Comparison of ENCODE assay signal across 8 cellular contexts in the genomic region with DNA sequence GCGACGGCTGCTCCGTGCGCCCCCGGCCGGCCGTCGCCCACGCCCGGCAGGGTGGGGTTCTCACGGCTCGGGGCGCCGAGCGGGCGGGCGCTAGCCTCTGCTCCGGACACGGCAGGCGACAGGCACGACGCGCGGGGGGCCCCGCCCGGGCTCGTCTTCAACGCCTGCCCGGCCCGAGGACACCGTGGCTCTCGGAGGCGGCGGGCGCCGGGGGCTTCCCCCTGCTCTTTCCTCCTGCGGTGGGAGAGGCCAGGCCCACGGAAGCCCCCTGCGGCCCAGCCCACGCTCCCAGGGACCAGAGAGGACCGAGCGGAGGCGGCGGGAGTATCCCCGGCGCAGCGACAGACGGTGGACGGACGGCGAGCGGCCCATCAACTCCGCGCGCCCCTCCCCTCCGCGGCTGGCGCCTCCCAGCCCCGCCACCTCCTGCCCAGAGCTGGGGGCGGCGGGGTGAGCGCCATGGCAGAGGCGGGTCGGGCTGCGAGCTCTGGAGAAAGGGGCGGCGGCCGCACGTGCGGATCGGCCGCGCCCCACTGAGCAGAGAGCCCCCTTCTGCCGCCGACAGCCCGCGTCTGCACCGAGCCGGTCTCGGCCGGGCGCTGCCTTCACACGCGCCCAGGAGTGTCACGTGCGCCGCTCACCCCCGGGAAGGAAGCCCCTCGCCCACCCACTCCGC. TPM values are rescaled to one million over a fixed set of nuclear protein-coding genes. Genes with fewer than 3 reads are reported as not detected.
A peak's percentile ranks its signal among the peaks of the same experiment; 100 is the strongest.
DNase-seq lines count a peak whose midpoint lies in the region; ATAC-seq lines count a peak whose summit lies in the region.

SHE (minus strand) TSS at position 347 of the 676 bp plus-strand sequence. CDS start 386 bp downstream, outside the sequence.
TDRD10 (plus strand) TSS at position 154 of the 676 bp plus-strand sequence. CDS start 4,685 bp downstream, outside the sequence.

- H3K4me3 Mint-ChIP-seq in activated naive CD8-positive, alpha-beta T cell treated with anti-CD3 and anti-CD28 coated beads for 36 hours = peak within 1 kb of the TSS; percentile 51
- H3K4me3 Mint-ChIP-seq in activated T-helper 1 cell treated with anti-CD3 and anti-CD28 coated beads, Interleukin-12 subunit alpha, Interleukin-12 subunit beta, Interleukin-2, Interleukin-4 antibody, amounts not matched to agents 30 ng/mL and 10 ng/mL and 1 ng/mL, durations not matched to agents 14 hours and 24 hours and 36 hours = no peak within 1 kb of the TSS

- peak; percentile 89 for DNase-seq in H7
- peak; percentile 24 for DNase-seq in activated naive CD8-positive, alpha-beta T cell treated with anti-CD3 and anti-CD28 coated beads for 36 hours
- no peak for DNase-seq in GM19240 (ENCODE audit: insufficient read length, low spot score)
- no peak for DNase-seq in occipital lobe (lab: John Stamatoyannopoulos, UW)
- no peak for DNase-seq in activated T-helper 1 cell treated with anti-CD3 and anti-CD28 coated beads, Interleukin-12 subunit alpha, Interleukin-12 subunit beta, Interleukin-2, Interleukin-4 antibody, amounts not matched to agents 30 ng/mL and 10 ng/mL and 1 ng/mL, durations not matched to agents 14 hours and 24 hours and 36 hours (ENCODE audit: low spot score)

- H3K4me1 ChIP-seq in iPS-20b (ENCODE audit: insufficient read depth, low read length) = no peaks in the 10 kb centered on the region

- no peak within 1 kb of the TSS for H3K27ac Mint-ChIP-seq in activated naive CD8-positive, alpha-beta T cell treated with anti-CD3 and anti-CD28 coated beads for 36 hours
- no peak within 1 kb of the TSS for H3K27ac Mint-ChIP-seq in activated T-helper 1 cell treated with anti-CD3 and anti-CD28 coated beads, Interleukin-12 subunit alpha, Interleukin-12 subunit beta, Interleukin-2, Interleukin-4 antibody, amounts not matched to agents 30 ng/mL and 10 ng/mL and 1 ng/mL, durations not matched to agents 14 hours and 24 hours and 36 hours

- ATAC-seq in HG03442 (IDR thresholded peaks at IDR 0.05; ENCODE audit: unreplicated experiment) = no peak

- H3K4me1 Mint-ChIP-seq in activated naive CD8-positive, alpha-beta T cell treated with anti-CD3 and anti-CD28 coated beads for 36 hours = peaks cover 6% of the 10 kb centered on the region
- H3K4me1 Mint-ChIP-seq in activated T-helper 1 cell treated with anti-CD3 and anti-CD28 coated beads, Interleukin-12 subunit alpha, Interleukin-12 subunit beta, Interleukin-2, Interleukin-4 antibody, amounts not matched to agents 30 ng/mL and 10 ng/mL and 1 ng/mL, durations not matched to agents 14 hours and 24 hours and 36 hours (ENCODE audit: low read depth) = peaks cover 8% of the 10 kb centered on the region

- H3K27me3 ChIP-seq in H7 (ENCODE audit: control insufficient read depth, insufficient read depth, low read length) = peaks cover 62% of the 10 kb centered on the region
- peaks cover 86% of the 10 kb centered on the region for H3K27me3 ChIP-seq in iPS-20b (ENCODE audit: insufficient read depth, low read length)

- peaks cover 67% of the 10 kb centered on the region for H3K27me3 Mint-ChIP-seq in activated naive CD8-positive, alpha-beta T cell treated with anti-CD3 and anti-CD28 coated beads for 36 hours
- peaks cover 67% of the 10 kb centered on the region for H3K27me3 Mint-ChIP-seq in activated T-helper 1 cell treated with anti-CD3 and anti-CD28 coated beads, Interleukin-12 subunit alpha, Interleukin-12 subunit beta, Interleukin-2, Interleukin-4 antibody, amounts not matched to agents 30 ng/mL and 10 ng/mL and 1 ng/mL, durations not matched to agents 14 hours and 24 hours and 36 hours (ENCODE audit: insufficient read depth)

- no peaks in the 10 kb centered on the region for H3K36me3 ChIP-seq in H7 (replicated peaks; ENCODE audit: control insufficient read depth, insufficient read depth, low read length)
- H3K36me3 ChIP-seq in iPS-20b (ENCODE audit: insufficient read depth, low read depth, low read length) = no peaks in the 10 kb centered on the region

- H3K9ac ChIP-seq in iPS-20b (ENCODE audit: low read depth, low read length) = no peak within 1 kb of the TSS

- intact Hi-C loops in activated T-helper 1 cell treated with anti-CD3 and anti-CD28 coated beads, Interleukin-12 subunit alpha, Interleukin-12 subunit beta, Interleukin-2, Interleukin-4 antibody, amounts not matched to agents 30 ng/mL and 10 ng/mL and 1 ng/mL, durations not matched to agents 14 hours and 24 hours and 36 hours (cut with micrococcal nuclease) = no loop called here

- H3K27ac ChIP-seq in iPS-20b (ENCODE audit: low read length) = no peak within 1 kb of the TSS
- H3K27ac ChIP-seq in skin epidermis = peak within 1 kb of the TSS in 19 of 21 experiments; percentile 8 to 84 (median 60)

- H3K9me3 Mint-ChIP-seq in activated naive CD8-positive, alpha-beta T cell treated with anti-CD3 and anti-CD28 coated beads for 36 hours = no peaks in the 10 kb centered on the region
- H3K9me3 Mint-ChIP-seq in activated T-helper 1 cell treated with anti-CD3 and anti-CD28 coated beads, Interleukin-12 subunit alpha, Interleukin-12 subunit beta, Interleukin-2, Interleukin-4 antibody, amounts not matched to agents 30 ng/mL and 10 ng/mL and 1 ng/mL, durations not matched to agents 14 hours and 24 hours and 36 hours = no peaks in the 10 kb centered on the region

- no peaks in the 10 kb centered on the region for H3K36me3 Mint-ChIP-seq in activated naive CD8-positive, alpha-beta T cell treated with anti-CD3 and anti-CD28 coated beads for 36 hours
- H3K36me3 Mint-ChIP-seq in activated T-helper 1 cell treated with anti-CD3 and anti-CD28 coated beads, Interleukin-12 subunit alpha, Interleukin-12 subunit beta, Interleukin-2, Interleukin-4 antibody, amounts not matched to agents 30 ng/mL and 10 ng/mL and 1 ng/mL, durations not matched to agents 14 hours and 24 hours and 36 hours (ENCODE audit: low read depth) = no peaks in the 10 kb centered on the region

- H3K4me3 ChIP-seq in H7 (ENCODE audit: insufficient read depth, low read depth, low read length) (peak within 1 kb of the TSS; percentile 37), iPS-20b (ENCODE audit: low read length) (peak within 1 kb of the TSS; percentile 52), skin epidermis (peak within 1 kb of the TSS; percentile 12 to 42 (median 32))

- no peaks in the 10 kb centered on the region; the same call in none of the 2 replicates for H3K9me3 ChIP-seq in iPS-20b (ENCODE audit: insufficient read depth, low read depth, low read length)

RNA-seq across cellular contexts. Expression of gene SHE, which starts in this region (rescaled TPM):
- total RNA-seq in H7 (2014; rRNA removed; shearing (Covaris generic)) = 0.55 and 0.73 TPM in 2 replicates
- total RNA-seq in activated naive CD8-positive, alpha-beta T cell treated with anti-CD3 and anti-CD28 coated beads for 36 hours = not detected
- total RNA-seq in occipital lobe = 2.0 TPM
- not detected in 2 replicates for total RNA-seq in activated T-helper 1 cell treated with anti-CD3 and anti-CD28 coated beads, Interleukin-12 subunit alpha, Interleukin-12 subunit beta, Interleukin-2, Interleukin-4 antibody, amounts not matched to agents 30 ng/mL and 10 ng/mL and 1 ng/mL, durations not matched to agents 14 hours and 24 hours and 36 hours

RNA-seq across cellular contexts. Expression of gene TDRD10, which starts in this region (rescaled TPM):
- total RNA-seq in H7 (2014; rRNA removed; shearing (Covaris generic)) = 0.38 and 0.44 TPM in 2 replicates
- not detected for total RNA-seq in activated naive CD8-positive, alpha-beta T cell treated with anti-CD3 and anti-CD28 coated beads for 36 hours
- 0.16 TPM for total RNA-seq in occipital lobe
- not detected in 2 replicates for total RNA-seq in activated T-helper 1 cell treated with anti-CD3 and anti-CD28 coated beads, Interleukin-12 subunit alpha, Interleukin-12 subunit beta, Interleukin-2, Interleukin-4 antibody, amounts not matched to agents 30 ng/mL and 10 ng/mL and 1 ng/mL, durations not matched to agents 14 hours and 24 hours and 36 hours

Comparison
In these comparisons a context has a peak if more than half of its experiments do, and no peak if none do; other contexts are left out.
1. Peak in DNase-seq and H3K4me3 ChIP-seq in H7; RNA of the genes that start here not detected or under 1 TPM.
2. Peak in DNase-seq in activated naive CD8-positive, alpha-beta T cell treated with anti-CD3 and anti-CD28 coated beads for 36 hours; RNA of the genes that start here not detected or under 1 TPM.